In genomic region chr6:129683606-129684322, GRCh38 we compare ENCODE assay signal across 1 cellular context.
TF ChIP-seq lines count a peak whose summit lies in the region.

No MANE protein-coding gene starts in this region.

TF ChIP-seq in HepG2, 621 proteins besides CTCF, POLR2A, EP300 and RAD21 (continued from another document and continues in another):
- peak; percentile 76 for TF ChIP-seq PAXIP1 (CRISPR knock-in tag; conservative IDR thresholded peaks at IDR 0.05)
- no peak for TF ChIP-seq AGO2 (optimal IDR thresholded peaks at IDR 0.05; ENCODE audit: low read depth, low read length)
- TF ChIP-seq CEBPG (CRISPR knock-in tag; IDR thresholded peaks at IDR 0.05): peak; percentile 62
- peak; percentile 68; the same call in 1 of the 2 replicates for TF ChIP-seq ARNTL (CRISPR knock-in tag; IDR thresholded peaks at IDR 0.05)
- no peak for TF ChIP-seq TP53 (CRISPR knock-in tag; conservative IDR thresholded peaks at IDR 0.05)
- TF ChIP-seq ZNF746 (CRISPR knock-in tag; IDR thresholded peaks at IDR 0.05): no peak
- TF ChIP-seq SOX13 (IDR thresholded peaks at IDR 0.05): no peak
- TF ChIP-seq SOX13 (CRISPR knock-in tag; conservative IDR thresholded peaks at IDR 0.05 in 1 of 2, IDR thresholded peaks at IDR 0.05 in 1 of 2): peak in 1 of 2 experiments; percentile 80; a peak in 2 of 4 replicates
- TF ChIP-seq ZNF614 (CRISPR knock-in tag; IDR thresholded peaks at IDR 0.05; ENCODE audit: borderline replicate concordance): peak; percentile 55; the same call in 1 of the 2 replicates
- peak; percentile 62; the same call in 1 of the 2 replicates for TF ChIP-seq KMT2A (CRISPR knock-in tag; IDR thresholded peaks at IDR 0.05)
- TF ChIP-seq ZBTB38 (CRISPR knock-in tag; IDR thresholded peaks at IDR 0.05): 0 out of 2 replicates have a peak, but pooled peaks have one; percentile 61
- no peak for TF ChIP-seq HOXA7 (CRISPR knock-in tag; IDR thresholded peaks at IDR 0.05)
- peak; percentile 65; the same call in 1 of the 2 replicates for TF ChIP-seq PPARG (CRISPR knock-in tag; conservative IDR thresholded peaks at IDR 0.05)
- TF ChIP-seq TBX2 (CRISPR knock-in tag; IDR thresholded peaks at IDR 0.05; ENCODE audit: borderline replicate concordance): peak; percentile 74; the same call in 1 of the 2 replicates
- no peak for TF ChIP-seq ZNF543 (CRISPR knock-in tag; IDR thresholded peaks at IDR 0.05)
- no peak for TF ChIP-seq SRY (CRISPR knock-in tag; IDR thresholded peaks at IDR 0.05)
- TF ChIP-seq IKZF4 (CRISPR knock-in tag; IDR thresholded peaks at IDR 0.05; ENCODE audit: borderline replicate concordance, low read depth, not compliant biosample characterization): no peak
- TF ChIP-seq KDM3A (CRISPR knock-in tag; IDR thresholded peaks at IDR 0.05; ENCODE audit: low read depth): 0 out of 2 replicates have a peak, but pooled peaks have one; percentile 44
- peak; percentile 24 for TF ChIP-seq PCBP2 (optimal IDR thresholded peaks at IDR 0.05; ENCODE audit: low read depth, low read length, poor library complexity, severe bottlenecking)
- peak; percentile 58; the same call in 1 of the 2 replicates for TF ChIP-seq ZNF335 (CRISPR knock-in tag; IDR thresholded peaks at IDR 0.05)
- peak; percentile 70 for TF ChIP-seq ASH2L (IDR thresholded peaks at IDR 0.05; ENCODE audit: insufficient read length, low read depth, low read length)
- TF ChIP-seq ZFX (CRISPR knock-in tag; IDR thresholded peaks at IDR 0.05; ENCODE audit: low read depth): peak; percentile 48; the same call in 1 of the 2 replicates
- peak; percentile 67; the same call in 1 of the 2 replicates for TF ChIP-seq CREM (IDR thresholded peaks at IDR 0.05)
- TF ChIP-seq CREM (CRISPR knock-in tag; IDR thresholded peaks at IDR 0.05): no peak
- TF ChIP-seq SP2 (CRISPR knock-in tag; IDR thresholded peaks at IDR 0.05): no peak
- 0 out of 2 replicates have a peak, but pooled peaks have one; percentile 41 for TF ChIP-seq MYPOP (CRISPR knock-in tag; IDR thresholded peaks at IDR 0.05)
- 0 out of 2 replicates have a peak, but pooled peaks have one; percentile 23 for TF ChIP-seq ZFP37 (CRISPR knock-in tag; IDR thresholded peaks at IDR 0.05; ENCODE audit: borderline replicate concordance)
- TF ChIP-seq CREB1 (IDR thresholded peaks at IDR 0.05): no peak; the same call in 1 of the 2 replicates
- peak; percentile 72 for TF ChIP-seq CREB1 (CRISPR knock-in tag; IDR thresholded peaks at IDR 0.05)
- TF ChIP-seq ARID3A (IDR thresholded peaks at IDR 0.05; ENCODE audit: low read depth, low read length): peak; percentile 75
- TF ChIP-seq HNF4A (CRISPR knock-in tag; IDR thresholded peaks at IDR 0.05): 0 out of 2 replicates have a peak, but pooled peaks have one; percentile 28
- peak; percentile 75; the same call in 1 of the 3 replicates for TF ChIP-seq MXI1 (IDR thresholded peaks at IDR 0.05; ENCODE audit: borderline replicate concordance, low read depth, low read length)
- no peak for TF ChIP-seq ZNF343 (CRISPR knock-in tag; IDR thresholded peaks at IDR 0.05)
- no peak for TF ChIP-seq CENPX (CRISPR knock-in tag; IDR thresholded peaks at IDR 0.05)
- peak; percentile 54; the same call in 1 of the 2 replicates for TF ChIP-seq ZNF644 (CRISPR knock-in tag; IDR thresholded peaks at IDR 0.05; ENCODE audit: low read depth)
- TF ChIP-seq CENPT (CRISPR knock-in tag; IDR thresholded peaks at IDR 0.05; ENCODE audit: low read depth): no peak
- TF ChIP-seq ZNF580 (CRISPR knock-in tag; IDR thresholded peaks at IDR 0.05; ENCODE audit: borderline replicate concordance, low read depth): no peak
- TF ChIP-seq HDAC6 (IDR thresholded peaks at IDR 0.05; ENCODE audit: low read depth, low read length): no peak
- peak; percentile 83 for TF ChIP-seq HNF1B (CRISPR knock-in tag; IDR thresholded peaks at IDR 0.05)
- TF ChIP-seq FOXP4 (CRISPR knock-in tag; IDR thresholded peaks at IDR 0.05): peak; percentile 89
- no peak for TF ChIP-seq SATB2 (CRISPR knock-in tag; IDR thresholded peaks at IDR 0.05)
- peak; percentile 72 for TF ChIP-seq KMT2B (CRISPR knock-in tag; IDR thresholded peaks at IDR 0.05)
- no peak for TF ChIP-seq TOPORS (CRISPR knock-in tag; IDR thresholded peaks at IDR 0.05)
- no peak for TF ChIP-seq ZNF232 (CRISPR knock-in tag; IDR thresholded peaks at IDR 0.05; ENCODE audit: borderline replicate concordance)
- TF ChIP-seq THAP8 (CRISPR knock-in tag; IDR thresholded peaks at IDR 0.05; ENCODE audit: borderline replicate concordance): no peak
- no peak for TF ChIP-seq HMGXB3 (CRISPR knock-in tag; IDR thresholded peaks at IDR 0.05; ENCODE audit: borderline replicate concordance)
- TF ChIP-seq KLF9 (CRISPR knock-in tag; IDR thresholded peaks at IDR 0.05; ENCODE audit: low read depth): 0 out of 2 replicates have a peak, but pooled peaks have one; percentile 45
